1 cellular context compared by ENCODE assay signal in the genomic region with DNA sequence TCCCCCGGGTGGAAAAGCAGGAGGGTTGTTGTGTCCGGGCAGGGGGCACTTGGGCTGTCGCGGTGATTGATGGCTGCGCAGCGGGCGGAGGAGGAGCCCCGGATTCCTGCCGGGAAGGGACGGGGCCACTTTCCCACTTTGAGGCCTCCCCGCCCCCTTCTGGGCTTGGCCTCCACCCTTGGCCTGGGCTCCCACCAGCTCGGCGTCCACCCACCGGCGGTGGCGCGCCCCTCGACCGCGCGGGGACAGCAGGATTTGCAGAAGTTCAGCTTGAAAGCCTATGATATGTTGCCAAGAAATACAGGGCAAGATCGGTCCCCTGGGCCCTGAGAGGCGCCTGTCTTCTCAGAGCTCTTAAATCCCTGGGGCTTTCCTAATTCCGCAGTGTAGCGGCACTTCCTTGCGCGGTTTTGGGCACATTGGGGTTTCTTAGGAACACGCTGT.
TF ChIP-seq lines count a peak whose summit lies in the region.

No MANE protein-coding gene starts in this region.

TF ChIP-seq in HepG2, 621 proteins besides CTCF, POLR2A, EP300 and RAD21 (continued from another document and continues in another):
- TF ChIP-seq HMGXB3 (CRISPR knock-in tag; IDR thresholded peaks at IDR 0.05; ENCODE audit: borderline replicate concordance) (peak; percentile 33; the same call in 1 of the 2 replicates), NFKB2 (CRISPR knock-in tag; IDR thresholded peaks at IDR 0.05; ENCODE audit: borderline replicate concordance) (peak; percentile 69), ZNF12 (CRISPR knock-in tag; IDR thresholded peaks at IDR 0.05) (no peak), MXD3 (CRISPR knock-in tag; IDR thresholded peaks at IDR 0.05) (peak; percentile 47), ZBTB3 (CRISPR knock-in tag; IDR thresholded peaks at IDR 0.05; ENCODE audit: borderline replicate concordance, low read depth) (no peak), ZMAT3 (CRISPR knock-in tag; conservative IDR thresholded peaks at IDR 0.05) (peak; percentile 66; the same call in 1 of the 2 replicates), PHF21A (CRISPR knock-in tag; IDR thresholded peaks at IDR 0.05) (peak; percentile 62; the same call in 1 of the 2 replicates), HNRNPLL (IDR thresholded peaks at IDR 0.05; ENCODE audit: low read depth, low read length, poor library complexity, severe bottlenecking) (peak; percentile 90), FIP1L1 (IDR thresholded peaks at IDR 0.05; ENCODE audit: borderline replicate concordance, insufficient read depth, low read depth, low read length) (0 out of 2 replicates have a peak, but pooled peaks have one; percentile 46), ZNF746 (CRISPR knock-in tag; IDR thresholded peaks at IDR 0.05) (peak; percentile 73; the same call in 1 of the 2 replicates), ELF1 (CRISPR knock-in tag; IDR thresholded peaks at IDR 0.05) (peak; percentile 10; the same call in 1 of the 2 replicates), ZNF263 (CRISPR knock-in tag; IDR thresholded peaks at IDR 0.05) (peak; percentile 72), BCL3 (CRISPR knock-in tag; IDR thresholded peaks at IDR 0.05) (peak; percentile 44; the same call in 1 of the 2 replicates), ZNF253 (CRISPR knock-in tag; IDR thresholded peaks at IDR 0.05; ENCODE audit: borderline replicate concordance) (no peak), BCL6 (CRISPR knock-in tag; IDR thresholded peaks at IDR 0.05) (peak; percentile 18; the same call in 1 of the 2 replicates), HDAC6 (IDR thresholded peaks at IDR 0.05; ENCODE audit: low read depth, low read length) (no peak), KLF6 (CRISPR knock-in tag; IDR thresholded peaks at IDR 0.05) (0 out of 2 replicates have a peak, but pooled peaks have one; percentile 37), ZFP1 (CRISPR knock-in tag; IDR thresholded peaks at IDR 0.05) (no peak), ZNF788 (CRISPR knock-in tag; IDR thresholded peaks at IDR 0.05; ENCODE audit: borderline replicate concordance) (peak; percentile 29; the same call in 1 of the 2 replicates), SOX13 (IDR thresholded peaks at IDR 0.05) (no peak), SOX13 (CRISPR knock-in tag; conservative IDR thresholded peaks at IDR 0.05 in 1 of 2, IDR thresholded peaks at IDR 0.05 in 1 of 2) (peak in 1 of 2 experiments; percentile 83; a peak in 2 of 4 replicates), ZSCAN29 (CRISPR knock-in tag; conservative IDR thresholded peaks at IDR 0.05) (0 out of 2 replicates have a peak, but pooled peaks have one; percentile 27), ZBTB25 (CRISPR knock-in tag; IDR thresholded peaks at IDR 0.05) (peak; percentile 24; the same call in 1 of the 2 replicates), KDM3A (CRISPR knock-in tag; IDR thresholded peaks at IDR 0.05; ENCODE audit: low read depth) (0 out of 2 replicates have a peak, but pooled peaks have one; percentile 64), RBFOX2 (IDR thresholded peaks at IDR 0.05; ENCODE audit: low read depth, low read length) (peak; percentile 57), KAT8 (CRISPR knock-in tag; IDR thresholded peaks at IDR 0.05) (peak; percentile 61; the same call in 1 of the 2 replicates), ZNF761 (CRISPR knock-in tag; conservative IDR thresholded peaks at IDR 0.05) (no peak), ZNF704 (CRISPR knock-in tag; IDR thresholded peaks at IDR 0.05; ENCODE audit: borderline replicate concordance) (0 out of 2 replicates have a peak, but pooled peaks have one; percentile 39), PTBP1 (IDR thresholded peaks at IDR 0.05; ENCODE audit: low read depth, low read length, poor library complexity, severe bottlenecking) (peak; percentile 21)
- TF ChIP-seq, protein P1, sequence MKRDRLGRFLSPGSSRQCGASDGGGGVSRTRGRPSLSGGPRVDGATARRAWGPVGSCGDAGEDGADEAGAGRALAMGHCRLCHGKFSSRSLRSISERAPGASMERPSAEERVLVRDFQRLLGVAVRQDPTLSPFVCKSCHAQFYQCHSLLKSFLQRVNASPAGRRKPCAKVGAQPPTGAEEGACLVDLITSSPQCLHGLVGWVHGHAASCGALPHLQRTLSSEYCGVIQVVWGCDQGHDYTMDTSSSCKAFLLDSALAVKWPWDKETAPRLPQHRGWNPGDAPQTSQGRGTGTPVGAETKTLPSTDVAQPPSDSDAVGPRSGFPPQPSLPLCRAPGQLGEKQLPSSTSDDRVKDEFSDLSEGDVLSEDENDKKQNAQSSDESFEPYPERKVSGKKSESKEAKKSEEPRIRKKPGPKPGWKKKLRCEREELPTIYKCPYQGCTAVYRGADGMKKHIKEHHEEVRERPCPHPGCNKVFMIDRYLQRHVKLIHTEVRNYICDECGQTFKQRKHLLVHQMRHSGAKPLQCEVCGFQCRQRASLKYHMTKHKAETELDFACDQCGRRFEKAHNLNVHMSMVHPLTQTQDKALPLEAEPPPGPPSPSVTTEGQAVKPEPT (CRISPR knock-in tag; IDR thresholded peaks at IDR 0.05; ENCODE audit: low read depth): no peak
- TF ChIP-seq, protein P2, sequence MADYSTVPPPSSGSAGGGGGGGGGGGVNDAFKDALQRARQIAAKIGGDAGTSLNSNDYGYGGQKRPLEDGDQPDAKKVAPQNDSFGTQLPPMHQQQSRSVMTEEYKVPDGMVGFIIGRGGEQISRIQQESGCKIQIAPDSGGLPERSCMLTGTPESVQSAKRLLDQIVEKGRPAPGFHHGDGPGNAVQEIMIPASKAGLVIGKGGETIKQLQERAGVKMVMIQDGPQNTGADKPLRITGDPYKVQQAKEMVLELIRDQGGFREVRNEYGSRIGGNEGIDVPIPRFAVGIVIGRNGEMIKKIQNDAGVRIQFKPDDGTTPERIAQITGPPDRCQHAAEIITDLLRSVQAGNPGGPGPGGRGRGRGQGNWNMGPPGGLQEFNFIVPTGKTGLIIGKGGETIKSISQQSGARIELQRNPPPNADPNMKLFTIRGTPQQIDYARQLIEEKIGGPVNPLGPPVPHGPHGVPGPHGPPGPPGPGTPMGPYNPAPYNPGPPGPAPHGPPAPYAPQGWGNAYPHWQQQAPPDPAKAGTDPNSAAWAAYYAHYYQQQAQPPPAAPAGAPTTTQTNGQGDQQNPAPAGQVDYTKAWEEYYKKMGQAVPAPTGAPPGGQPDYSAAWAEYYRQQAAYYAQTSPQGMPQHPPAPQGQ (CRISPR knock-in tag; IDR thresholded peaks at IDR 0.05; ENCODE audit: borderline replicate concordance): peak; percentile 53; the same call in 1 of the 2 replicates
- TF ChIP-seq, protein P3, sequence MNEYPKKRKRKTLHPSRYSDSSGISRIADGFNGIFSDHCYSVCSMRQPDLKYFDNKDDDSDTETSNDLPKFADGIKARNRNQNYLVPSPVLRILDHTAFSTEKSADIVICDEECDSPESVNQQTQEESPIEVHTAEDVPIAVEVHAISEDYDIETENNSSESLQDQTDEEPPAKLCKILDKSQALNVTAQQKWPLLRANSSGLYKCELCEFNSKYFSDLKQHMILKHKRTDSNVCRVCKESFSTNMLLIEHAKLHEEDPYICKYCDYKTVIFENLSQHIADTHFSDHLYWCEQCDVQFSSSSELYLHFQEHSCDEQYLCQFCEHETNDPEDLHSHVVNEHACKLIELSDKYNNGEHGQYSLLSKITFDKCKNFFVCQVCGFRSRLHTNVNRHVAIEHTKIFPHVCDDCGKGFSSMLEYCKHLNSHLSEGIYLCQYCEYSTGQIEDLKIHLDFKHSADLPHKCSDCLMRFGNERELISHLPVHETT (CRISPR knock-in tag; conservative IDR thresholded peaks at IDR 0.05): no peak
- TF ChIP-seq, protein P4, sequence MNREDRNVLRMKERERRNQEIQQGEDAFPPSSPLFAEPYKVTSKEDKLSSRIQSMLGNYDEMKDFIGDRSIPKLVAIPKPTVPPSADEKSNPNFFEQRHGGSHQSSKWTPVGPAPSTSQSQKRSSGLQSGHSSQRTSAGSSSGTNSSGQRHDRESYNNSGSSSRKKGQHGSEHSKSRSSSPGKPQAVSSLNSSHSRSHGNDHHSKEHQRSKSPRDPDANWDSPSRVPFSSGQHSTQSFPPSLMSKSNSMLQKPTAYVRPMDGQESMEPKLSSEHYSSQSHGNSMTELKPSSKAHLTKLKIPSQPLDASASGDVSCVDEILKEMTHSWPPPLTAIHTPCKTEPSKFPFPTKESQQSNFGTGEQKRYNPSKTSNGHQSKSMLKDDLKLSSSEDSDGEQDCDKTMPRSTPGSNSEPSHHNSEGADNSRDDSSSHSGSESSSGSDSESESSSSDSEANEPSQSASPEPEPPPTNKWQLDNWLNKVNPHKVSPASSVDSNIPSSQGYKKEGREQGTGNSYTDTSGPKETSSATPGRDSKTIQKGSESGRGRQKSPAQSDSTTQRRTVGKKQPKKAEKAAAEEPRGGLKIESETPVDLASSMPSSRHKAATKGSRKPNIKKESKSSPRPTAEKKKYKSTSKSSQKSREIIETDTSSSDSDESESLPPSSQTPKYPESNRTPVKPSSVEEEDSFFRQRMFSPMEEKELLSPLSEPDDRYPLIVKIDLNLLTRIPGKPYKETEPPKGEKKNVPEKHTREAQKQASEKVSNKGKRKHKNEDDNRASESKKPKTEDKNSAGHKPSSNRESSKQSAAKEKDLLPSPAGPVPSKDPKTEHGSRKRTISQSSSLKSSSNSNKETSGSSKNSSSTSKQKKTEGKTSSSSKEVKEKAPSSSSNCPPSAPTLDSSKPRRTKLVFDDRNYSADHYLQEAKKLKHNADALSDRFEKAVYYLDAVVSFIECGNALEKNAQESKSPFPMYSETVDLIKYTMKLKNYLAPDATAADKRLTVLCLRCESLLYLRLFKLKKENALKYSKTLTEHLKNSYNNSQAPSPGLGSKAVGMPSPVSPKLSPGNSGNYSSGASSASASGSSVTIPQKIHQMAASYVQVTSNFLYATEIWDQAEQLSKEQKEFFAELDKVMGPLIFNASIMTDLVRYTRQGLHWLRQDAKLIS (CRISPR knock-in tag; IDR thresholded peaks at IDR 0.05): 0 out of 2 replicates have a peak, but pooled peaks have one; percentile 16
- TF ChIP-seq, protein P5, sequence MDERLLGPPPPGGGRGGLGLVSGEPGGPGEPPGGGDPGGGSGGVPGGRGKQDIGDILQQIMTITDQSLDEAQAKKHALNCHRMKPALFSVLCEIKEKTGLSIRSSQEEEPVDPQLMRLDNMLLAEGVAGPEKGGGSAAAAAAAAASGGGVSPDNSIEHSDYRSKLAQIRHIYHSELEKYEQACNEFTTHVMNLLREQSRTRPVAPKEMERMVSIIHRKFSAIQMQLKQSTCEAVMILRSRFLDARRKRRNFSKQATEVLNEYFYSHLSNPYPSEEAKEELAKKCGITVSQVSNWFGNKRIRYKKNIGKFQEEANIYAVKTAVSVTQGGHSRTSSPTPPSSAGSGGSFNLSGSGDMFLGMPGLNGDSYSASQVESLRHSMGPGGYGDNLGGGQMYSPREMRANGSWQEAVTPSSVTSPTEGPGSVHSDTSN (CRISPR knock-in tag; IDR thresholded peaks at IDR 0.05): peak; percentile 84
- TF ChIP-seq, protein P6, sequence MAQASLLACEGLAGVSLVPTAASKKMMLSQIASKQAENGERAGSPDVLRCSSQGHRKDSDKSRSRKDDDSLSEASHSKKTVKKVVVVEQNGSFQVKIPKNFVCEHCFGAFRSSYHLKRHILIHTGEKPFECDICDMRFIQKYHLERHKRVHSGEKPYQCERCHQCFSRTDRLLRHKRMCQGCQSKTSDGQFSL (CRISPR knock-in tag; IDR thresholded peaks at IDR 0.05): 0 out of 2 replicates have a peak, but pooled peaks have one; percentile 17
